In the genomic region with DNA sequence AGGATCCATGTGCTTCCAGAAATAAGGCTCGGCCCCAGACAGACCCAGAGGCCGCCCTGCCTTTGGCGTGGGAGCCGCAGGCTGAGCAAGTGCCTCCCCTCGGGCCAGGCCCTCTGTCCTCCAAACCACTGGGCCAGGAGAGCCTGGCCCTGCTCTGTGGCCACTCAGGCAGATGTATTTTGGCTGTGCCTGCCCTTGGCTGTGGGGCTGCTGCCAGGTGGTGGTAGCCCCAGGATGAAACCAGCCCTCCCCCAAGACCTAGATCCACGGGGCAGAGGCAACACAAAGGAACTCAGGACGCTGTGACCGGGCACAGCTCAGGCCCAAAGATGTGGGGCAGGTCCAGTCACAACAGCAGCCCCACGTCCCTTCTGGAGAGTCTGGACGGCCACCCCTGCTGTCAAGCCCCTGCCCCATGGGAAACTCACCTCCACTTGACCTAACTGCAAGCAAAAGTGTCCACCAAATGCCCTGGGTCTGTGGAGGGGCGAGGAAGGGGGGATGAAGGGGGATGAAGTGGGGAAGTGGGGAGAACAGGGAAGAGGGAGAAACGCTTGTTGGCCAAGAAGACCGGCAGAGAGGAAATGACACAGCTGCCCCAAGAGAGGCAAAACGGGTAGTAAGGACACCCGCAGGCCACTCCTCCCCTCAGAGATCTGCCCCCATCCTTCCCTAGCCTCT, we compare ENCODE assay signal across 9 cellular contexts. TPM values are rescaled to one million over a fixed set of nuclear protein-coding genes. Genes with fewer than 3 reads are reported as not detected.
A peak's percentile ranks its signal among the peaks of the same experiment; 100 is the strongest.
DNase-seq lines count a peak whose midpoint lies in the region; ATAC-seq, FAIRE-seq and TF ChIP-seq lines count a peak whose summit lies in the region.
"Had no signal": no experiment of that assay in that cellular context is flagged by ENCODE, and none has a peak within 500 bp of the region (broad histone marks: within the 10 kb centered on the region; RNA-seq: fewer than 3 reads in every experiment).

No MANE protein-coding gene starts in this region.

- H4K20me1 ChIP-seq in GM12878 (ENCODE audit: control insufficient read depth, insufficient read depth) (no peaks in the 10 kb centered on the region), GM23248 (ENCODE audit: insufficient read depth) (no peaks in the 10 kb centered on the region)

- H3K14ac ChIP-seq in mesenchymal stem cell (ENCODE audit: low read length in 2 of 2): peak overlapping the region in 1 of 2 experiments; percentile 61

- ATAC-seq in activated CD4-positive, alpha-beta T cell treated with anti-CD3 and anti-CD28 coated beads for 36 hours: peak; percentile 21
- ATAC-seq in GM12878: peak; percentile 83

- TF ChIP-seq RAD21 in GM12878 (IDR thresholded peaks at IDR 0.05; ENCODE audit: insufficient read depth, low read depth, low read length): no peak

- TF ChIP-seq EP300 in GM12878 (IDR thresholded peaks at IDR 0.05; ENCODE audit: borderline replicate concordance in 1 of 2, control insufficient read depth in 1 of 2, low read depth in 2 of 2, low read length in 2 of 2): 0 out of 4 replicates have a peak, but pooled peaks of 1 of the 2 experiments have one; percentile 9

- H3K4me1 ChIP-seq in HUES6 (ENCODE audit: control insufficient read depth, insufficient read depth, low read length) (no peaks in the 10 kb centered on the region; the same call in 1 of the 2 replicates), GM12878 (ENCODE audit: control insufficient read depth, insufficient read depth, low read length) (peaks cover 52% of the 10 kb centered on the region), mesenchymal stem cell (ENCODE audit: control insufficient read depth, insufficient read depth, low read depth, low read length) (peaks cover 29% of the 10 kb centered on the region), GM23248 (ENCODE audit: insufficient read depth) (no peaks in the 10 kb centered on the region)
- H3K4me1 ChIP-seq: A549 had no signal

- H3K79me2 ChIP-seq in GM12878 (ENCODE audit: control insufficient read depth, insufficient read depth, low read length) (peaks cover 66% of the 10 kb centered on the region), GM23248 (ENCODE audit: insufficient read depth) (peaks cover 93% of the 10 kb centered on the region)

- H4K8ac ChIP-seq in mesenchymal stem cell (ENCODE audit: low read length): peak overlapping the region; percentile 10

- DNase-seq in activated CD4-positive, alpha-beta T cell treated with anti-CD3 and anti-CD28 coated beads for 36 hours: peak; percentile 18
- DNase-seq in activated CD4-positive, alpha-beta T cell treated with anti-CD3 and anti-CD28 coated beads, Interleukin-2, amount 50 U/mL, for 1 hour: no peak
- no peak for DNase-seq in GM12878 (ENCODE audit: low read depth, low spot score)
- peak; percentile 51 for DNase-seq in mesenchymal stem cell
- no peak for DNase-seq in NCI-H1092 treated with DMSO at 0.1 percent for 48 hours (lab: John Stamatoyannopoulos, UW)
- DNase-seq in activated CD4-positive, CD25-positive, alpha-beta regulatory T cell (lab: John Stamatoyannopoulos, UW): no peak
- no peak for DNase-seq in GM23248

- H2BK5ac ChIP-seq in mesenchymal stem cell (ENCODE audit: low read depth, low read length, poor library complexity, severe bottlenecking): no peak overlapping the region

- H3K4me1 Mint-ChIP-seq in activated CD4-positive, alpha-beta T cell treated with anti-CD3 and anti-CD28 coated beads for 36 hours: peaks cover 54% of the 10 kb centered on the region

- peak overlapping the region; percentile 33 for H2AK5ac ChIP-seq in mesenchymal stem cell (ENCODE audit: low read length, severe bottlenecking)

- peak; percentile 75 for FAIRE-seq in GM12878 (lab: Jason Lieb, UNC)
- FAIRE-seq: A549 had no signal

- in situ Hi-C loops in GM12878 (cut with MboI): loop anchor here (5.0 kb wide), 2 partner anchors 146 to 286 kb away; no protein-coding TSS in a partner anchor
- in situ Hi-C loops in GM23248 (cut with MboI): no loop called here

- no peak overlapping the region for H2BK15ac ChIP-seq in mesenchymal stem cell (ENCODE audit: low read depth, poor library complexity, severe bottlenecking)

- SMC1A ChIA-PET in GM12878 (lab: Charles Lee; ENCODE audit: uncharacterized antibody, unreplicated experiment): interaction anchor here (0.6 to 8.5 kb wide), 13 partner anchors 9 to 293 kb away, joined by 3 to 88 read pairs (median 4); a partner anchor contains a TSS

- no peak overlapping the region for H3K9ac ChIP-seq in HUES6 (ENCODE audit: low read length)
- H3K9ac ChIP-seq in GM12878 (ENCODE audit: control insufficient read depth, insufficient read depth, low read length): peak overlapping the region; percentile 84
- H3K9ac ChIP-seq in mesenchymal stem cell (ENCODE audit: low read length): peak overlapping the region; percentile 17
- H3K9ac ChIP-seq in GM23248: no peak overlapping the region

- H3F3A ChIP-seq in GM23248 (ENCODE audit: insufficient read depth): peaks cover under 1% of the 10 kb centered on the region; the same call in 1 of the 2 replicates

- TF ChIP-seq POLR2A in GM12878 (IDR thresholded peaks at IDR 0.05; ENCODE audit: low read depth, low read length): 0 out of 2 replicates have a peak, but pooled peaks have one; percentile 56

- CTCF ChIA-PET in activated CD4-positive, alpha-beta T cell treated with anti-CD3 and anti-CD28 coated beads for 36 hours (lab: Charles Lee): interaction anchor here (0.5 to 1.4 kb wide), 3 partner anchors 24 to 1200 kb away, joined by 3 read pairs; a partner anchor contains a TSS
- CTCF ChIA-PET in GM12878 (lab: Yijun Ruan, JAX): interaction anchor here (0.7 to 6.8 kb wide), 13 partner anchors 8 to 303 kb away, joined by 3 to 51 read pairs (median 6); a partner anchor contains a TSS

- peak overlapping the region; percentile 100 for H3K4me2 ChIP-seq in GM12878 (ENCODE audit: control insufficient read depth, insufficient read depth)
- H3K4me2 ChIP-seq in mesenchymal stem cell (ENCODE audit: low read length, poor library complexity, severe bottlenecking): no peak overlapping the region
- no peak overlapping the region for H3K4me2 ChIP-seq in GM23248 (ENCODE audit: unreplicated experiment)
- H3K4me2 ChIP-seq: A549 had no signal

- 0 out of 2 replicates have a peak overlapping the region, but pooled peaks have one; percentile 37 for H3K27ac ChIP-seq in HUES6 (ENCODE audit: low read depth, low read length)
- peak overlapping the region; percentile 98 for H3K27ac ChIP-seq in GM12878 (ENCODE audit: control insufficient read depth, insufficient read depth)
- no peak overlapping the region for H3K27ac ChIP-seq in mesenchymal stem cell (ENCODE audit: low read length, poor library complexity, severe bottlenecking)
- H3K27ac ChIP-seq in GM23248: no peak overlapping the region
- H3K27ac ChIP-seq: A549 had no signal

- intact Hi-C loops in activated CD4-positive, alpha-beta T cell treated with anti-CD3 and anti-CD28 coated beads for 36 hours (cut with DNase I, micrococcal nuclease): loop anchor here in 1 of 2 experiments (10.0 kb wide), 1 partner anchor 553 kb away; a partner anchor contains a TSS
- intact Hi-C loops in GM12878 (cut with micrococcal nuclease; ENCODE audit: unreplicated experiment): no loop called here

- H3K27me3 ChIP-seq in HUES6 (ENCODE audit: control insufficient read depth, insufficient read depth, low read length): no peaks in the 10 kb centered on the region
- H3K27me3 ChIP-seq in GM12878 (replicated peaks in 1 of 2; ENCODE audit: control insufficient read depth in 2 of 2, insufficient read depth in 2 of 2, low read length in 1 of 2): no peaks in the 10 kb centered on the region
- no peaks in the 10 kb centered on the region for H3K27me3 ChIP-seq in mesenchymal stem cell (ENCODE audit: control insufficient read depth in 1 of 2, insufficient read depth in 1 of 2, low read length in 2 of 2)
- H3K27me3 ChIP-seq in GM23248 (replicated peaks; ENCODE audit: insufficient read depth): no peaks in the 10 kb centered on the region

- H3K9me3 ChIP-seq in HUES6 (ENCODE audit: control insufficient read depth, insufficient read depth, low read depth, low read length) (no peaks in the 10 kb centered on the region), GM12878 (replicated peaks; ENCODE audit: control insufficient read depth, insufficient read depth, low read length) (no peaks in the 10 kb centered on the region; the same call in 2 of the 3 replicates), mesenchymal stem cell (ENCODE audit: control insufficient read depth, low read length) (no peaks in the 10 kb centered on the region), GM23248 (ENCODE audit: low read depth) (no peaks in the 10 kb centered on the region)
- H3K9me3 ChIP-seq: A549 had no signal

- H2BK120ac ChIP-seq in mesenchymal stem cell (ENCODE audit: low read depth, low read length): no peak overlapping the region

- peak overlapping the region; percentile 10; the same call in 1 of the 2 replicates for H2AFZ ChIP-seq in GM12878 (ENCODE audit: control insufficient read depth, low read depth, low read length)
- no peak overlapping the region for H2AFZ ChIP-seq in mesenchymal stem cell (ENCODE audit: low read depth, low read length)
- no peak overlapping the region for H2AFZ ChIP-seq in GM23248

- peak overlapping the region; percentile 20 to 24 for H3K4ac ChIP-seq in mesenchymal stem cell (ENCODE audit: low read depth in 1 of 2, low read length in 2 of 2)

- H3K9me3 Mint-ChIP-seq in activated CD4-positive, alpha-beta T cell treated with anti-CD3 and anti-CD28 coated beads for 36 hours (ENCODE audit: low read depth): no peaks in the 10 kb centered on the region

- 0% methylated on average over 14 of the region's 15 CpGs for WGBS in GM12878 (ENCODE audit: insufficient coverage, insufficient replicate concordance, low lambda C conversion rate, missing lambda C conversion rate)
- 93% methylated on average over 9 of the region's 15 CpGs for WGBS in mesenchymal stem cell
- WGBS in GM23248 (ENCODE audit: low coverage in 1 of 2, low lambda C conversion rate in 2 of 2, missing lambda C conversion rate in 2 of 2), 2 experiments: 75 to 76% methylated on average over 15 of the region's 15 CpGs

- no peak overlapping the region for H3K4me3 ChIP-seq in HUES6 (ENCODE audit: low read depth, low read length)
- peak overlapping the region; percentile 71 for H3K4me3 ChIP-seq in GM12878
- H3K4me3 ChIP-seq in mesenchymal stem cell (ENCODE audit: insufficient read depth in 1 of 2, low read depth in 1 of 2, low read length in 2 of 2): peak overlapping the region in 1 of 2 experiments; percentile 37
- no peak overlapping the region for H3K4me3 ChIP-seq in GM23248
- H3K4me3 ChIP-seq: A549 had no signal

- H3K4me3 Mint-ChIP-seq in activated CD4-positive, alpha-beta T cell treated with anti-CD3 and anti-CD28 coated beads for 36 hours: no peak overlapping the region

- peaks cover 42% of the 10 kb centered on the region for H3K79me1 ChIP-seq in mesenchymal stem cell (replicated peaks; ENCODE audit: low read length, poor library complexity, severe bottlenecking)

- TF ChIP-seq CTCF in GM12878 (IDR thresholded peaks at IDR 0.05 in 2 of 3, conservative IDR thresholded peaks at IDR 0.05 in 1 of 3; ENCODE audit: control insufficient read depth in 2 of 3, extremely low read depth in 1 of 3, insufficient read depth in 1 of 3, low read depth in 3 of 3, low read length in 3 of 3): no peak

- RAD21 ChIA-PET in GM12878 (lab: Charles Lee; ENCODE audit: unreplicated experiment): interaction anchor here (0.6 to 7.4 kb wide), 14 partner anchors 9 to 186 kb away, joined by 3 to 49 read pairs (median 4); a partner anchor contains a TSS

- H3K36me3 Mint-ChIP-seq in activated CD4-positive, alpha-beta T cell treated with anti-CD3 and anti-CD28 coated beads for 36 hours (ENCODE audit: low read depth): peaks cover 6% of the 10 kb centered on the region

- H3K23ac ChIP-seq in mesenchymal stem cell (ENCODE audit: low read length in 2 of 2): no peak overlapping the region

- peak overlapping the region; percentile 2 for H4K91ac ChIP-seq in mesenchymal stem cell (ENCODE audit: low read length)

- no peaks in the 10 kb centered on the region for H3K9me2 ChIP-seq in GM23248 (ENCODE audit: insufficient read depth)

- no peaks in the 10 kb centered on the region for H3K27me3 Mint-ChIP-seq in activated CD4-positive, alpha-beta T cell treated with anti-CD3 and anti-CD28 coated beads for 36 hours

- H3K36me3 ChIP-seq in HUES6 (ENCODE audit: control insufficient read depth, insufficient read depth, low read length) (peaks cover 1% of the 10 kb centered on the region), GM12878 (ENCODE audit: control insufficient read depth in 2 of 2, insufficient read depth in 2 of 2, low read length in 1 of 2) (no peaks in the 10 kb centered on the region; a peak in 2 of 4 replicates), mesenchymal stem cell (ENCODE audit: control insufficient read depth in 1 of 2, insufficient read depth in 2 of 2, low read depth in 1 of 2, low read length in 2 of 2) (peaks cover 5 to 26% of the 10 kb centered on the region in 2 experiments), GM23248 (ENCODE audit: low read depth) (peaks cover 3% of the 10 kb centered on the region; the same call in 1 of the 2 replicates)

- POLR2A ChIA-PET in activated CD4-positive, alpha-beta T cell treated with anti-CD3 and anti-CD28 coated beads for 36 hours (lab: Charles Lee): no interaction called here
- POLR2A ChIA-PET in GM12878 (lab: Charles Lee): interaction anchor here (0.6 to 5.4 kb wide), 13 partner anchors 9 to 1819 kb away, joined by 3 to 28 read pairs (median 4); a partner anchor contains a TSS

- H2BK12ac ChIP-seq in mesenchymal stem cell (ENCODE audit: low read length in 2 of 2): peak overlapping the region; percentile 29 to 51

- peak overlapping the region in 1 of 2 experiments; percentile 54 for H3K18ac ChIP-seq in mesenchymal stem cell (ENCODE audit: low read depth in 1 of 2, low read length in 2 of 2)

- H3K27ac Mint-ChIP-seq in activated CD4-positive, alpha-beta T cell treated with anti-CD3 and anti-CD28 coated beads for 36 hours: peak overlapping the region; percentile 32

- BruUV-seq in GM12878 (replicated peaks; lab: Mats Ljungman, UMichigan): no TSS peak

RNA-seq across cellular contexts. Expression of a gene that starts 23.9 kb away (rescaled TPM):
- total RNA-seq in activated CD4-positive, alpha-beta T cell treated with anti-CD3 and anti-CD28 coated beads for 36 hours: 10 to 100 TPM; 30.3 to 37.9 TPM
- total RNA-seq in GM12878 (2013; cell fraction: nucleolus; rRNA removed): 75.1 and 77.2 TPM in 2 replicates
- 41.3 and 44.7 TPM in 2 replicates for total RNA-seq in GM12878 (2014; rRNA removed)
- 24.2 and 25.8 TPM in 2 replicates for total RNA-seq in GM12878 (2014; rRNA removed; fragmentation: Illumina TruSeq; extraction: Trizol)
- total RNA-seq in GM12878 (2021): 62.7 and 63.4 TPM in 2 replicates
- polyA plus RNA-seq in GM12878 (2011; ENCODE audit: low read depth): 18.1 TPM
- polyA plus RNA-seq in GM12878 (2011; rRNA removed): 22.5 and 46.8 TPM in 2 replicates
- polyA plus RNA-seq in GM12878 (2011; cell fraction: cytosol; rRNA removed): 66.2 and 74.7 TPM in 2 replicates
- polyA plus RNA-seq in GM12878 (2011; cell fraction: nucleus; rRNA removed): 157 and 166 TPM in 2 replicates
- 34.4 and 39.1 TPM in 2 replicates for polyA plus RNA-seq in GM12878 (2012)
- polyA plus RNA-seq in GM12878 (2014; fragmentation: Illumina TruSeq; extraction: Trizol): 24.5 and 36.9 TPM in 2 replicates
- 10 to 100 TPM; 31.1 to 44.9 TPM for polyA plus RNA-seq in GM12878 (2014; fragmentation: Nextera tagmentation; extraction: Ambion mirVana)
- polyA plus RNA-seq in GM12878 (2014; rRNA removed): 49.1 and 51.4 TPM in 2 replicates
- polyA plus RNA-seq in GM12878 (2016; fragmentation: Nextera tagmentation; extraction: Ambion mirVana): 10 to 100 TPM; 48.3 to 54.9 TPM
- 28.3 and 51.8 TPM in 2 replicates for polyA minus RNA-seq in GM12878 (2011; rRNA and poly(A)+ RNA removed)
- 19.8 and 21.5 TPM in 2 replicates for polyA minus RNA-seq in GM12878 (2011; cell fraction: cytosol; rRNA and poly(A)+ RNA removed)
- 24.8 and 28.7 TPM in 2 replicates for polyA minus RNA-seq in GM12878 (2011; cell fraction: nucleus; rRNA and poly(A)+ RNA removed)
- polyA plus RNA-seq in mesenchymal stem cell (2013, experiment 1 of 2): 31.5 TPM
- 31.2 TPM for polyA plus RNA-seq in mesenchymal stem cell (2013, experiment 2 of 2)
- total RNA-seq in GM23248 (2014; rRNA removed; shearing (Covaris generic)): 34.2 and 51.7 TPM in 2 replicates
- 32.7 and 33.3 TPM in 2 replicates for polyA plus RNA-seq in GM23248 (2016; fragmentation: Nextera tagmentation; extraction: Ambion mirVana)

Comparison
In these comparisons a context has a peak if more than half of its experiments do, and no peak if none do; other contexts are left out.
1. DNase-seq: peak in activated CD4-positive, alpha-beta T cell treated with anti-CD3 and anti-CD28 coated beads for 36 hours (single experiment) and mesenchymal stem cell (single experiment); none in activated CD4-positive, alpha-beta T cell treated with anti-CD3 and anti-CD28 coated beads, Interleukin-2, amount 50 U/mL, for 1 hour (single experiment), GM12878 (single experiment), NCI-H1092 treated with DMSO at 0.1 percent for 48 hours (single experiment), activated CD4-positive, CD25-positive, alpha-beta regulatory T cell (0 of 4) and GM23248 (single experiment).
2. H3K27ac ChIP-seq: peak in HUES6 (single experiment) and GM12878 (single experiment); none in mesenchymal stem cell (single experiment) and GM23248 (single experiment).
3. H3K9ac ChIP-seq: peak in GM12878 (single experiment) and mesenchymal stem cell (single experiment); none in HUES6 (single experiment) and GM23248 (single experiment).